9 cellular contexts compared by ENCODE assay signal in genomic region chr2:121075006-121075545, GRCh38.
DNase-seq lines count a peak whose midpoint lies in the region; ATAC-seq and TF ChIP-seq lines count a peak whose summit lies in the region.
"Had no signal": no experiment of that assay in that cellular context is flagged by ENCODE, and none has a peak within 500 bp of the region (broad histone marks: within the 10 kb centered on the region; RNA-seq: fewer than 3 reads in every experiment).

No MANE protein-coding gene starts in this region.

- TSS peak; percentile 100 for BruUV-seq in Calu3 (replicated peaks; lab: Mats Ljungman, UMichigan)

- H3K36me3 Mint-ChIP-seq in Calu3 (ENCODE audit: insufficient read depth, unreplicated experiment) (peaks cover 8% of the 10 kb centered on the region), H9 (ENCODE audit: insufficient read depth in 1 of 3, low read depth in 3 of 3) (no peaks in the 10 kb centered on the region)
- no peaks in the 10 kb centered on the region for H3K36me3 Mint-ChIP-seq in CD8-positive, alpha-beta T cell

- H4K8ac ChIP-seq in H9 (replicated peaks; ENCODE audit: insufficient read length, low read depth, low read length): no peak overlapping the region

- H3K9me3 Mint-ChIP-seq in Calu3 (ENCODE audit: low read depth, unreplicated experiment): no peaks in the 10 kb centered on the region
- H3K9me3 Mint-ChIP-seq in H9: no peaks in the 10 kb centered on the region
- H3K9me3 Mint-ChIP-seq in CD8-positive, alpha-beta T cell: no peaks in the 10 kb centered on the region

- H3T11ph ChIP-seq in H9 (ENCODE audit: low read length): no peak overlapping the region

- POLR2A ChIA-PET in CD8-positive, alpha-beta T cell (lab: Charles Lee): no interaction called here

- H3K27ac Mint-ChIP-seq in Calu3 (ENCODE audit: unreplicated experiment) (no peak overlapping the region), H9 (peak overlapping the region in 2 of 3 experiments; percentile 56 to 94; a peak in 3 of 7 replicates)
- no peak overlapping the region for H3K27ac Mint-ChIP-seq in CD8-positive, alpha-beta T cell

- H2AK5ac ChIP-seq in H9 (ENCODE audit: insufficient read length, low read length): no peak overlapping the region

- H3K9me3 ChIP-seq in H9 (ENCODE audit: control insufficient read depth, low read depth, low read length): no peaks in the 10 kb centered on the region
- no peaks in the 10 kb centered on the region for H3K9me3 ChIP-seq in body of pancreas
- H3K9me3 ChIP-seq in lung (ENCODE audit: control insufficient read depth in 2 of 2, insufficient read depth in 1 of 2, low read length in 1 of 2): no peaks in the 10 kb centered on the region
- no peaks in the 10 kb centered on the region for H3K9me3 ChIP-seq in CD8-positive, alpha-beta T cell (ENCODE audit: low read length)
- H3K9me3 ChIP-seq: thoracic aorta had no signal

- H3K4me1 ChIP-seq in H9 (ENCODE audit: insufficient read depth, low read length) (no peaks in the 10 kb centered on the region; the same call in 1 of the 2 replicates), body of pancreas (peaks cover 13% of the 10 kb centered on the region), lung (ENCODE audit: control insufficient read depth in 2 of 2, insufficient read depth in 2 of 2, low read length in 2 of 2) (no peaks in the 10 kb centered on the region)
- H3K4me1 ChIP-seq in CD8-positive, alpha-beta T cell (ENCODE audit: insufficient read depth, low read length): no peaks in the 10 kb centered on the region

- no peak overlapping the region for H3K9ac ChIP-seq in H9 (ENCODE audit: extremely low read depth, insufficient read length, low read length)

- no CpG with 5 or more reads among the region's 14 CpGs for WGBS in H9 (ENCODE audit: extremely low coverage, insufficient read length, low lambda C conversion rate)
- WGBS in body of pancreas, 2 donors: 4 to 6% methylated on average over 11 to 14 of the region's 14 CpGs
- WGBS in lung, 2 donors: 8 to 11% methylated on average over 14 of the region's 14 CpGs

- H3K4me3 ChIP-seq in body of pancreas (no peak overlapping the region), lung (no peak overlapping the region)
- H3K4me3 ChIP-seq in CD8-positive, alpha-beta T cell (ENCODE audit: low read depth, low read length): no peak overlapping the region
- H3K4me3 ChIP-seq: thoracic aorta had no signal

- CTCF ChIA-PET in Calu3 (lab: Charles Lee): interaction anchor here (0.7 to 2.1 kb wide), 6 partner anchors 15 to 762 kb away, joined by 3 to 15 read pairs (median 4); no protein-coding TSS in a partner anchor
- CTCF ChIA-PET in CD8-positive, alpha-beta T cell (lab: Charles Lee): no interaction called here

- peaks cover 14% of the 10 kb centered on the region for H3K23me2 ChIP-seq in H9 (ENCODE audit: insufficient read length, low read depth, low read length, poor library complexity, severe bottlenecking)

- H3K27ac ChIP-seq in H9 (ENCODE audit: insufficient read length, low read depth, low read length) (no peak overlapping the region), body of pancreas (no peak overlapping the region), lung (ENCODE audit: low read depth in 1 of 2, low read length in 1 of 2) (no peak overlapping the region)
- H3K27ac ChIP-seq in CD8-positive, alpha-beta T cell (ENCODE audit: low read depth, low read length): no peak overlapping the region
- H3K27ac ChIP-seq: thoracic aorta had no signal

- intact Hi-C loops in Calu3 (cut with micrococcal nuclease; ENCODE audit: unreplicated experiment) (loop anchor here (10.0 kb wide), 1 partner anchor 130 kb away; no protein-coding TSS in a partner anchor), body of pancreas (cut with DNase I) (loop anchor here (10.0 kb wide), 1 partner anchor 480 kb away; no protein-coding TSS in a partner anchor)
- intact Hi-C loops in CD8-positive, alpha-beta T cell (cut with DNase I, micrococcal nuclease): loop anchor here (5.0 kb wide), 1 partner anchor 378 kb away; no protein-coding TSS in a partner anchor

- H2BK120ac ChIP-seq in H9 (ENCODE audit: low read depth, low read length, poor library complexity, severe bottlenecking): no peak overlapping the region

- H3K4me3 Mint-ChIP-seq in Calu3 (ENCODE audit: low read depth, unreplicated experiment) (peak overlapping the region; percentile 13), H9 (peak overlapping the region; percentile 60 to 77)
- H3K4me3 Mint-ChIP-seq in CD8-positive, alpha-beta T cell: no peak overlapping the region

- no peaks in the 10 kb centered on the region for H3K79me2 ChIP-seq in H9 (ENCODE audit: insufficient read depth, low read length)

- H2BK5ac ChIP-seq in H9 (ENCODE audit: insufficient read length, low read length): no peak overlapping the region

- peak overlapping the region; percentile 43 for H3K18ac ChIP-seq in H9 (ENCODE audit: insufficient read length, low read depth, low read length)

- no peak overlapping the region for H4K5ac ChIP-seq in H9 (ENCODE audit: insufficient read length, low read depth, low read length)

- H3K4me1 Mint-ChIP-seq in Calu3 (ENCODE audit: low read depth, unreplicated experiment) (no peaks in the 10 kb centered on the region), H9 (peaks cover 15 to 19% of the 10 kb centered on the region in 2 experiments)
- peaks cover 2% of the 10 kb centered on the region for H3K4me1 Mint-ChIP-seq in CD8-positive, alpha-beta T cell (ENCODE audit: low read depth)

- H3K36me3 ChIP-seq in body of pancreas (replicated peaks in 1 of 2; ENCODE audit: insufficient read depth in 1 of 2, low read depth in 2 of 2) (no peaks in the 10 kb centered on the region), lung (ENCODE audit: control insufficient read depth in 2 of 2, insufficient read depth in 2 of 2, low read length in 2 of 2) (no peaks in the 10 kb centered on the region)
- no peaks in the 10 kb centered on the region for H3K36me3 ChIP-seq in CD8-positive, alpha-beta T cell (ENCODE audit: insufficient read depth, low read length)
- H3K36me3 ChIP-seq: thoracic aorta had no signal

- no peak for ATAC-seq in body of pancreas
- ATAC-seq in lung (ENCODE audit: insufficient read depth, low FRiP score): peak; percentile 56
- no peak for ATAC-seq in GM19397 (IDR thresholded peaks at IDR 0.05; ENCODE audit: unreplicated experiment)
- ATAC-seq in GM21367 (IDR thresholded peaks at IDR 0.05; ENCODE audit: unreplicated experiment): no peak
- no peak for ATAC-seq in CD8-positive, alpha-beta T cell

- H3K27me3 ChIP-seq in H9 (ENCODE audit: insufficient read depth, low read length) (peaks cover 4% of the 10 kb centered on the region; the same call in 1 of the 2 replicates), body of pancreas (peaks cover 0 to 8% of the 10 kb centered on the region in 2 donors), lung (ENCODE audit: control insufficient read depth, insufficient read depth) (no peaks in the 10 kb centered on the region)
- peaks cover 4% of the 10 kb centered on the region for H3K27me3 ChIP-seq in CD8-positive, alpha-beta T cell (ENCODE audit: insufficient read depth, low read length)

- H3K23ac ChIP-seq in H9 (ENCODE audit: insufficient read length, low read depth, low read length): no peak overlapping the region

- H3K56ac ChIP-seq in H9 (ENCODE audit: insufficient read length, low read depth, low read length): no peak overlapping the region

- peak in 2 of 3 donors; percentile 59 to 62 for TF ChIP-seq POLR2A in body of pancreas (IDR thresholded peaks at IDR 0.05)

- H2BK20ac ChIP-seq in H9 (ENCODE audit: low read depth, low read length, poor library complexity, severe bottlenecking): no peak overlapping the region

- H4K20me1 ChIP-seq in H9 (ENCODE audit: control insufficient read depth, insufficient read depth, insufficient read length): no peaks in the 10 kb centered on the region

- H3K14ac ChIP-seq in H9 (ENCODE audit: insufficient read depth, low read length): no peak overlapping the region

- TF ChIP-seq CTCF in Calu3 (IDR thresholded peaks at IDR 0.05; ENCODE audit: unreplicated experiment): no peak
- TF ChIP-seq CTCF in H9 (conservative IDR thresholded peaks at IDR 0.05): no peak
- TF ChIP-seq CTCF in body of pancreas (IDR thresholded peaks at IDR 0.05): no peak
- no peak for TF ChIP-seq CTCF in lung (IDR thresholded peaks at IDR 0.05; ENCODE audit: control extremely low read depth, extremely low read depth)
- TF ChIP-seq CTCF in CD8-positive, alpha-beta T cell (IDR thresholded peaks at IDR 0.05): no peak

- H2BK15ac ChIP-seq in H9 (ENCODE audit: low read depth, low read length): no peak overlapping the region

- H2BK12ac ChIP-seq in H9 (ENCODE audit: insufficient read length, low read depth, low read length): no peak overlapping the region

- DNase-seq in Calu3 (peak; percentile 54), H9 (peak; percentile 98), NCI-H748 (lab: John Stamatoyannopoulos, UW; ENCODE audit: unreplicated experiment) (peak; percentile 89), body of pancreas (peak in 3 of 4 donors; percentile 17 to 52 (median 42)), lung (ENCODE audit: low spot score) (no peak)
- DNase-seq in CD8-positive, alpha-beta T cell: no peak

- H3K27me3 Mint-ChIP-seq in Calu3 (ENCODE audit: unreplicated experiment) (peaks cover 40% of the 10 kb centered on the region), H9 (ENCODE audit: low read depth) (peaks cover 50% of the 10 kb centered on the region)
- peaks cover 34% of the 10 kb centered on the region for H3K27me3 Mint-ChIP-seq in CD8-positive, alpha-beta T cell (ENCODE audit: low read depth)

- peak overlapping the region; percentile 64 for H3K4me2 ChIP-seq in H9 (ENCODE audit: insufficient read depth, insufficient read length, low read length)

- no peak overlapping the region for H2AFZ ChIP-seq in H9 (ENCODE audit: low read length)

- no peak overlapping the region for H3K4ac ChIP-seq in H9 (ENCODE audit: low read depth, low read length)

- no peak overlapping the region for H4K91ac ChIP-seq in H9 (ENCODE audit: insufficient read length, low read depth, low read length)

- no peaks in the 10 kb centered on the region for H3K79me1 ChIP-seq in H9 (ENCODE audit: insufficient read depth, low read depth, low read length, poor library complexity, severe bottlenecking)

Comparison
In these comparisons a context has a peak if more than half of its experiments do, and no peak if none do; other contexts are left out.
1. DNase-seq: peak in Calu3 (single experiment), H9 (single experiment), NCI-H748 (single experiment) and body of pancreas (3 of 4); none in lung (single experiment) and CD8-positive, alpha-beta T cell (0 of 7).
2. H3K27ac Mint-ChIP-seq: peak in H9 (2 of 3); none in Calu3 (single experiment) and CD8-positive, alpha-beta T cell (single experiment).